Comparison of ENCODE assay signal across 8 cellular contexts in genomic region chr11:66429983-66430602, GRCh38. TPM values are rescaled to one million over a fixed set of nuclear protein-coding genes. Genes with fewer than 3 reads are reported as not detected.
DNase-seq lines count a peak whose midpoint lies in the region; ATAC-seq and TF ChIP-seq lines count a peak whose summit lies in the region.

No MANE protein-coding gene starts in this region.

- H3K4me3 ChIP-seq in AG04450 (ENCODE audit: low read depth, low read length) = no peak overlapping the region

- CTCF ChIA-PET in AG04450 (lab: Charles Lee) = interaction anchor here (0.6 to 2.3 kb wide), 20 partner anchors 8 to 278 kb away, joined by 3 to 26 read pairs (median 4); partner anchors contain the start of gene MRPL11

- H3K9me3 ChIP-seq in AG04450 (ENCODE audit: control insufficient read depth, insufficient read depth, low read length) = no peaks in the 10 kb centered on the region

- H3K27me3 ChIP-seq in AG04450 (ENCODE audit: control insufficient read depth, insufficient read depth, low read length) = no peaks in the 10 kb centered on the region

- DNase-seq in AG04450 (ENCODE audit: low read depth, low spot score) = peak; percentile 41
- peak; percentile 38 for DNase-seq in H4 (ENCODE audit: low spot score)
- DNase-seq in NCI-H526 (lab: John Stamatoyannopoulos, UW) = peak; percentile 44 to 92
- DNase-seq in activated CD4-positive, alpha-beta T cell treated with anti-CD3 and anti-CD28 coated beads, Interleukin-2, amount 50 U/mL, for 24 hours (ENCODE audit: low read depth in 1 of 2, low spot score in 1 of 2) = peak; percentile 59 to 72
- DNase-seq in dermis microvascular lymphatic vessel endothelial cell (ENCODE audit: low read depth in 2 of 2) = peak; percentile 44 to 72
- peak; percentile 71 to 81 for DNase-seq in lung microvascular endothelial cell (ENCODE audit: low read depth in 2 of 2)
- peak; percentile 57 for DNase-seq in stimulated activated CD8-positive, alpha-beta memory T cell treated with anti-CD3 and anti-CD28 coated beads, Interleukin-15, amount 100 ng/mL, for 24 hours (ENCODE audit: low read depth)

- no peak overlapping the region for H3K27ac ChIP-seq in AG04450 (ENCODE audit: low read depth, low read length)

- TF ChIP-seq CTCF in AG04450 (IDR thresholded peaks at IDR 0.05; ENCODE audit: low read depth, low read length) = peak; percentile 86

- ATAC-seq in HG02763 (IDR thresholded peaks at IDR 0.05; ENCODE audit: unreplicated experiment) = no peak

- POLR2A ChIA-PET in AG04450 (lab: Yijun Ruan, JAX) = interaction anchor here (0.7 kb wide), 1 partner anchor 9 kb away, joined by 14 read pairs; no protein-coding TSS in a partner anchor

RNA-seq across cellular contexts. Expression of gene MRPL11, which starts 8.6 kb away (rescaled TPM):
- polyA plus RNA-seq in AG04450 (2011; rRNA removed) = 43.1 and 55.1 TPM in 2 replicates
- polyA minus RNA-seq in AG04450 (2011; rRNA and poly(A)+ RNA removed) = 14.8 and 17.5 TPM in 2 replicates
- 71.8 and 77.7 TPM in 2 replicates for total RNA-seq in H4 (2014; rRNA removed; shearing (Covaris generic))
- total RNA-seq in dermis microvascular lymphatic vessel endothelial cell (29.2 and 37.5 TPM in 2 replicates), lung microvascular endothelial cell (30.9 and 31.9 TPM in 2 replicates)

RNA-seq across cellular contexts. Expression of gene NPAS4, which starts 9.3 kb away (rescaled TPM):
- 0.12 and 0.14 TPM in 2 replicates for polyA plus RNA-seq in AG04450 (2011; rRNA removed)
- polyA minus RNA-seq in AG04450 (2011; rRNA and poly(A)+ RNA removed) = 0.26 and 0.37 TPM in 2 replicates
- not detected in 2 replicates for total RNA-seq in H4 (2014; rRNA removed; shearing (Covaris generic))
- total RNA-seq in dermis microvascular lymphatic vessel endothelial cell = not detected in 2 replicates
- not detected in 2 replicates for total RNA-seq in lung microvascular endothelial cell

RNA-seq across cellular contexts. Expression of gene PELI3, which starts 36.6 kb away (rescaled TPM):
- polyA plus RNA-seq in AG04450 (2011; rRNA removed) = 4.6 and 5.6 TPM in 2 replicates
- polyA minus RNA-seq in AG04450 (2011; rRNA and poly(A)+ RNA removed) = 10.1 and 11.5 TPM in 2 replicates
- 5.6 and 7.5 TPM in 2 replicates for total RNA-seq in H4 (2014; rRNA removed; shearing (Covaris generic))
- total RNA-seq in dermis microvascular lymphatic vessel endothelial cell (3.3 and 5.9 TPM in 2 replicates), lung microvascular endothelial cell (3.3 and 4.4 TPM in 2 replicates)

RNA-seq across cellular contexts. Expression of gene DPP3, which starts 50.1 kb away (rescaled TPM):
- 54.6 and 60.2 TPM in 2 replicates for polyA plus RNA-seq in AG04450 (2011; rRNA removed)
- 52.7 and 63.8 TPM in 2 replicates for polyA minus RNA-seq in AG04450 (2011; rRNA and poly(A)+ RNA removed)
- 61.4 and 66.7 TPM in 2 replicates for total RNA-seq in H4 (2014; rRNA removed; shearing (Covaris generic))
- total RNA-seq in dermis microvascular lymphatic vessel endothelial cell (49.9 and 56.0 TPM in 2 replicates), lung microvascular endothelial cell (46.4 and 48.4 TPM in 2 replicates)

RNA-seq across cellular contexts. Expression of gene SLC29A2, which starts 58.5 kb away (rescaled TPM):
- 0.16 and 0.46 TPM in 2 replicates for polyA plus RNA-seq in AG04450 (2011; rRNA removed)
- 0.14 and 0.26 TPM in 2 replicates for polyA minus RNA-seq in AG04450 (2011; rRNA and poly(A)+ RNA removed)
- 0.39 and 0.62 TPM in 2 replicates for total RNA-seq in H4 (2014; rRNA removed; shearing (Covaris generic))
- total RNA-seq in dermis microvascular lymphatic vessel endothelial cell = 0.77 and 1.0 TPM in 2 replicates
- 0.22 and 0.79 TPM in 2 replicates for total RNA-seq in lung microvascular endothelial cell
